In the genomic region with DNA sequence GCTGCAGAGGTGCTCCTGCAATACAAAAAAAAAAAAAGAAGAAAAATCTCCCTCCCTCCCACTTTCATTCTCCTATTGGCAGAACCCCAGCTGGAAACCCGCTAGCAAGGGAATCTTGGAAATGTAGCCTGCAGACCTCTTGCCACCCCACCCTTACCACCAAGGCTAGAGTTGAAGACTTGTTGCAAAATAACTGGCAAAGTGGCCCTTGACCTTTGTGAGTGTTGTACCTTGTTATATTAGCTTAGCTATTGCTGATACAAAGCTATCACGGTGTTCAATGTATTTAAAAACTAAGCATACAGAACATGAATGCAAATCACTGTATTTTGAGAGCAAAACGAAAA, we compare ENCODE assay signal across 15 cellular contexts. TPM values are rescaled to one million over a fixed set of nuclear protein-coding genes. Genes with fewer than 3 reads are reported as not detected.
DNase-seq lines count a peak whose midpoint lies in the region; ATAC-seq and TF ChIP-seq lines count a peak whose summit lies in the region.
"Had no signal": no experiment of that assay in that cellular context is flagged by ENCODE, and none has a peak within 500 bp of the region (broad histone marks: within the 10 kb centered on the region; RNA-seq: fewer than 3 reads in every experiment).

No MANE protein-coding gene starts in this region.

- H3K27me3 ChIP-seq in GM23248 (replicated peaks; ENCODE audit: insufficient read depth) (no peaks in the 10 kb centered on the region), fibroblast of lung (ENCODE audit: control insufficient read depth, insufficient read depth, low read length) (no peaks in the 10 kb centered on the region), osteoblast (ENCODE audit: insufficient read depth, low read length) (no peaks in the 10 kb centered on the region), vagina (no peaks in the 10 kb centered on the region)
- H3K27me3 ChIP-seq: gastrocnemius medialis had no signal

- H3K4me1 ChIP-seq in GM23248 (ENCODE audit: insufficient read depth) (peaks cover 21% of the 10 kb centered on the region), fibroblast of lung (ENCODE audit: control insufficient read depth, extremely low read depth, insufficient read depth, low read length) (peaks cover 3% of the 10 kb centered on the region), osteoblast (ENCODE audit: insufficient read depth, low read length) (peaks cover 13% of the 10 kb centered on the region), vagina (peaks cover 13% of the 10 kb centered on the region)

- H3K9me3 ChIP-seq in GM23248 (ENCODE audit: low read depth) (no peaks in the 10 kb centered on the region), fibroblast of lung (ENCODE audit: control insufficient read depth, insufficient read depth, low read depth, low read length) (no peaks in the 10 kb centered on the region), osteoblast (ENCODE audit: low read depth, low read length) (no peaks in the 10 kb centered on the region), vagina (no peaks in the 10 kb centered on the region)
- H3K9me3 ChIP-seq: gastrocnemius medialis had no signal

- H3F3A ChIP-seq in GM23248 (ENCODE audit: insufficient read depth), result peaks cover 20% of the 10 kb centered on the region; the same call in 1 of the 2 replicates

- DNase-seq in GM23248 (no peak), RPMI7951 (ENCODE audit: low read depth) (peak; percentile 37), fibroblast of lung (ENCODE audit: low read depth in 2 of 2) (peak in 1 of 2 donors; percentile 60), osteoblast (ENCODE audit: insufficient read length, low spot score, missing footprints) (no peak), vagina (ENCODE audit: extremely low spot score in 2 of 2) (no peak), NCI-H2227 (lab: John Stamatoyannopoulos, UW; ENCODE audit: unreplicated experiment) (no peak)
- DNase-seq: activated CD4-positive, alpha-beta T cell treated with anti-CD3 and anti-CD28 coated beads for 4 hours; activated naive CD8-positive, alpha-beta T cell treated with anti-CD3 and anti-CD28 coated beads, Interleukin-2, amount 10 ng/mL, durations not matched to agents 7 days and 5 days; gastrocnemius medialis; GDM1; KG1; NCI-H1105 treated with DMSO at 0.1 percent for 48 hours; NK-92 treated with Interleukin-12 subunit alpha and Interleukin-12 subunit beta, amount 100 ng/mL, for 24 hours; SHP77 had no signal

- no peaks in the 10 kb centered on the region; the same call in 1 of the 2 replicates for H3K36me3 ChIP-seq in GM23248 (ENCODE audit: low read depth)
- no peaks in the 10 kb centered on the region for H3K36me3 ChIP-seq in fibroblast of lung (ENCODE audit: control insufficient read depth, insufficient read depth, low read length)
- peaks cover 8% of the 10 kb centered on the region for H3K36me3 ChIP-seq in osteoblast (ENCODE audit: insufficient read depth, low read length)
- H3K36me3 ChIP-seq in vagina, result peaks cover 0 to 5% of the 10 kb centered on the region in 2 donors

- 95 to 98% methylated on average over 3 of the region's 3 CpGs for WGBS in GM23248 (ENCODE audit: low coverage in 1 of 2, low lambda C conversion rate in 2 of 2, missing lambda C conversion rate in 2 of 2), 2 experiments

- H3K4me3 ChIP-seq in GM23248 (no peak overlapping the region), fibroblast of lung (replicated peaks in 1 of 4; ENCODE audit: control extremely low read depth in 1 of 4, insufficient read depth in 1 of 4, low read depth in 3 of 4, low read length in 4 of 4) (no peak overlapping the region), osteoblast (ENCODE audit: insufficient read depth, low read length) (no peak overlapping the region), vagina (no peak overlapping the region)
- H3K4me3 ChIP-seq: gastrocnemius medialis had no signal

- intact Hi-C loops in vagina (cut with DNase I), result no loop called here

- no peaks in the 10 kb centered on the region for H3K9me2 ChIP-seq in GM23248 (ENCODE audit: insufficient read depth)

- TF ChIP-seq CTCF in fibroblast of lung (conservative IDR thresholded peaks at IDR 0.05 in 1 of 2, IDR thresholded peaks at IDR 0.05 in 1 of 2; ENCODE audit: low read depth in 1 of 2, low read length in 2 of 2) (no peak), osteoblast (IDR thresholded peaks at IDR 0.05; ENCODE audit: extremely low read depth, low read depth, low read length) (no peak), vagina (IDR thresholded peaks at IDR 0.05) (no peak)

- H3K27ac ChIP-seq in GM23248 (0 out of 2 replicates have a peak overlapping the region, but pooled peaks have one; percentile 24), fibroblast of lung (ENCODE audit: insufficient read depth, low read length) (no peak overlapping the region), osteoblast (ENCODE audit: low read depth, low read length) (no peak overlapping the region), vagina (no peak overlapping the region)
- H3K27ac ChIP-seq: gastrocnemius medialis had no signal

- H2AFZ ChIP-seq in GM23248, result no peak overlapping the region
- no peak overlapping the region for H2AFZ ChIP-seq in fibroblast of lung (ENCODE audit: low read length)
- no peak overlapping the region for H2AFZ ChIP-seq in osteoblast (ENCODE audit: low read length)

- H3K9ac ChIP-seq in GM23248 (no peak overlapping the region), fibroblast of lung (ENCODE audit: insufficient read depth, low read length) (no peak overlapping the region)

- H4K20me1 ChIP-seq in GM23248 (ENCODE audit: insufficient read depth) (no peaks in the 10 kb centered on the region), fibroblast of lung (ENCODE audit: control insufficient read depth, extremely low read depth, insufficient read depth, low read length) (no peaks in the 10 kb centered on the region), osteoblast (ENCODE audit: insufficient read depth, low read length) (no peaks in the 10 kb centered on the region)

- in situ Hi-C loops in GM23248 (cut with MboI), result no loop called here

- H3K4me2 ChIP-seq in GM23248 (ENCODE audit: unreplicated experiment) (no peak overlapping the region), fibroblast of lung (ENCODE audit: extremely low read depth, insufficient read depth, low read length) (peak overlapping the region; percentile 38), osteoblast (ENCODE audit: insufficient read depth, low read length) (peak overlapping the region; percentile 1)

- TF ChIP-seq POLR2A in vagina (IDR thresholded peaks at IDR 0.05), result no peak

- no peaks in the 10 kb centered on the region for H3K79me2 ChIP-seq in GM23248 (ENCODE audit: insufficient read depth)
- no peaks in the 10 kb centered on the region for H3K79me2 ChIP-seq in fibroblast of lung (ENCODE audit: control insufficient read depth, insufficient read depth, low read length)
- H3K79me2 ChIP-seq in osteoblast (ENCODE audit: insufficient read depth, low read length), result no peaks in the 10 kb centered on the region

- no peak for ATAC-seq in GM21447 (IDR thresholded peaks at IDR 0.05; ENCODE audit: unreplicated experiment)
- ATAC-seq: gastrocnemius medialis had no signal

RNA-seq across cellular contexts. Expression of a gene that starts 57.5 kb away (rescaled TPM):
- 0.65 and 2.3 TPM in 2 replicates for total RNA-seq in GM23248 (2014; rRNA removed; shearing (Covaris generic))
- polyA plus RNA-seq in GM23248 (2016; fragmentation: Nextera tagmentation; extraction: Ambion mirVana), result 1.8 and 2.1 TPM in 2 replicates
- 0.10 and 0.36 TPM in 2 replicates for total RNA-seq in RPMI7951 (2014; rRNA removed; shearing (Covaris generic))
- total RNA-seq in fibroblast of lung, result under 0.01 TPM in 1 of 2 replicates, not detected in the other
- polyA plus RNA-seq in fibroblast of lung, result 0.07 and 0.54 TPM in 2 replicates
- 0.06 and 0.40 TPM in 2 replicates for polyA plus RNA-seq in fibroblast of lung (2012)
- polyA minus RNA-seq in fibroblast of lung (ENCODE audit: low replicate concordance), result not detected in 2 replicates
- total RNA-seq in osteoblast, result under 0.01 TPM in 2 replicates
- not detected for total RNA-seq in vagina
- total RNA-seq: activated naive CD8-positive, alpha-beta T cell treated with anti-CD3 and anti-CD28 coated beads, Interleukin-2, amount 10 ng/mL, durations not matched to agents 7 days and 5 days; gastrocnemius medialis had no signal
